Comparison of ENCODE assay signal across 7 cellular contexts in genomic region chr16:27374794-27375499, GRCh38. TPM values are rescaled to one million over a fixed set of nuclear protein-coding genes. Genes with fewer than 3 reads are reported as not detected.
DNase-seq lines count a peak whose midpoint lies in the region; TF ChIP-seq lines count a peak whose summit lies in the region.

No MANE protein-coding gene starts in this region.

- no peaks in the 10 kb centered on the region for H3K79me2 ChIP-seq in GM23248 (ENCODE audit: insufficient read depth)

- H3K9ac ChIP-seq in GM23248, result no peak overlapping the region

- H3F3A ChIP-seq in GM23248 (ENCODE audit: insufficient read depth), result no peaks in the 10 kb centered on the region; the same call in 1 of the 2 replicates

- in situ Hi-C loops in GM23248 (cut with MboI), result loop anchor here (10.0 to 25.0 kb wide), 2 partner anchors 220 to 1538 kb away; no protein-coding TSS in a partner anchor

- TF ChIP-seq CTCF in GM10266 (IDR thresholded peaks at IDR 0.05; ENCODE audit: control insufficient read depth, insufficient read depth, low read depth, missing control alignments), result peak; percentile 38

- H3K27ac ChIP-seq in GM23248, result no peak overlapping the region

- H3K9me3 ChIP-seq in GM23248 (ENCODE audit: low read depth), result no peaks in the 10 kb centered on the region

- DNase-seq in GM10266 (ENCODE audit: extremely low spot score), result peak; percentile 72
- DNase-seq in GM23248, result peak; percentile 72
- peak; percentile 82 for DNase-seq in M059J (ENCODE audit: low read depth)
- peak in 3 of 5 donors; percentile 17 to 40 (median 19) for DNase-seq in T-helper 1 cell
- DNase-seq in cerebellar cortex (ENCODE audit: low spot score), result peak; percentile 81
- DNase-seq in left kidney (ENCODE audit: low read depth, low spot score), result peak; percentile 93
- DNase-seq in stimulated activated CD4-positive, alpha-beta T cell treated with anti-CD3 and anti-CD28 coated beads, TNF-alpha, amount 100 ng/mL, for 48 hours (ENCODE audit: low read depth in 3 of 3), result peak in 2 of 3 donors; percentile 50 to 70

- no peak overlapping the region for H3K4me2 ChIP-seq in GM23248 (ENCODE audit: unreplicated experiment)

- H3K27me3 ChIP-seq in GM23248 (replicated peaks; ENCODE audit: insufficient read depth), result no peaks in the 10 kb centered on the region

- no peaks in the 10 kb centered on the region for H4K20me1 ChIP-seq in GM23248 (ENCODE audit: insufficient read depth)

- H2AFZ ChIP-seq in GM23248, result peak overlapping the region; percentile 40

- H3K4me3 ChIP-seq in GM23248, result no peak overlapping the region

- H3K9me2 ChIP-seq in GM23248 (ENCODE audit: insufficient read depth), result no peaks in the 10 kb centered on the region

- 22 to 34% methylated on average over 10 of the region's 10 CpGs for WGBS in GM23248 (ENCODE audit: low coverage in 1 of 2, low lambda C conversion rate in 2 of 2, missing lambda C conversion rate in 2 of 2), 2 experiments

- H3K36me3 ChIP-seq in GM23248 (ENCODE audit: low read depth), result no peaks in the 10 kb centered on the region

- H3K4me1 ChIP-seq in GM23248 (ENCODE audit: insufficient read depth), result 0 out of 2 replicates have a peak, but pooled peaks cover under 1% of the 10 kb centered on the region

RNA-seq across cellular contexts. Expression of gene IL21R, which starts 27.0 kb away (rescaled TPM):
- total RNA-seq in GM23248 (2014; rRNA removed; shearing (Covaris generic)), result 0.76 and 1.5 TPM in 2 replicates
- 0.90 and 1.2 TPM in 2 replicates for polyA plus RNA-seq in GM23248 (2016; fragmentation: Nextera tagmentation; extraction: Ambion mirVana)
- 0.15 TPM in 2 replicates for total RNA-seq in M059J (2014; rRNA removed; shearing (Covaris generic))

Comparison
In these comparisons a context has a peak if more than half of its experiments do, and no peak if none do; other contexts are left out.
1. DNase-seq: peak in every context shown above with its lines; median percentile 93 in left kidney; 82 in M059J; 81 in cerebellar cortex; 72 in GM10266; 72 in GM23248; 60 in stimulated activated CD4-positive, alpha-beta T cell treated with anti-CD3 and anti-CD28 coated beads, TNF-alpha, amount 100 ng/mL, for 48 hours; 19 in T-helper 1 cell.